Comparison of ENCODE assay signal across 1 cellular context in genomic region chr3:98746122-98746521, GRCh38.
TF ChIP-seq lines count a peak whose summit lies in the region.

No MANE protein-coding gene starts in this region.

TF ChIP-seq in GM12878, 131 proteins besides CTCF, POLR2A, EP300 and RAD21 (continued from another document):
- TF ChIP-seq, protein P1, sequence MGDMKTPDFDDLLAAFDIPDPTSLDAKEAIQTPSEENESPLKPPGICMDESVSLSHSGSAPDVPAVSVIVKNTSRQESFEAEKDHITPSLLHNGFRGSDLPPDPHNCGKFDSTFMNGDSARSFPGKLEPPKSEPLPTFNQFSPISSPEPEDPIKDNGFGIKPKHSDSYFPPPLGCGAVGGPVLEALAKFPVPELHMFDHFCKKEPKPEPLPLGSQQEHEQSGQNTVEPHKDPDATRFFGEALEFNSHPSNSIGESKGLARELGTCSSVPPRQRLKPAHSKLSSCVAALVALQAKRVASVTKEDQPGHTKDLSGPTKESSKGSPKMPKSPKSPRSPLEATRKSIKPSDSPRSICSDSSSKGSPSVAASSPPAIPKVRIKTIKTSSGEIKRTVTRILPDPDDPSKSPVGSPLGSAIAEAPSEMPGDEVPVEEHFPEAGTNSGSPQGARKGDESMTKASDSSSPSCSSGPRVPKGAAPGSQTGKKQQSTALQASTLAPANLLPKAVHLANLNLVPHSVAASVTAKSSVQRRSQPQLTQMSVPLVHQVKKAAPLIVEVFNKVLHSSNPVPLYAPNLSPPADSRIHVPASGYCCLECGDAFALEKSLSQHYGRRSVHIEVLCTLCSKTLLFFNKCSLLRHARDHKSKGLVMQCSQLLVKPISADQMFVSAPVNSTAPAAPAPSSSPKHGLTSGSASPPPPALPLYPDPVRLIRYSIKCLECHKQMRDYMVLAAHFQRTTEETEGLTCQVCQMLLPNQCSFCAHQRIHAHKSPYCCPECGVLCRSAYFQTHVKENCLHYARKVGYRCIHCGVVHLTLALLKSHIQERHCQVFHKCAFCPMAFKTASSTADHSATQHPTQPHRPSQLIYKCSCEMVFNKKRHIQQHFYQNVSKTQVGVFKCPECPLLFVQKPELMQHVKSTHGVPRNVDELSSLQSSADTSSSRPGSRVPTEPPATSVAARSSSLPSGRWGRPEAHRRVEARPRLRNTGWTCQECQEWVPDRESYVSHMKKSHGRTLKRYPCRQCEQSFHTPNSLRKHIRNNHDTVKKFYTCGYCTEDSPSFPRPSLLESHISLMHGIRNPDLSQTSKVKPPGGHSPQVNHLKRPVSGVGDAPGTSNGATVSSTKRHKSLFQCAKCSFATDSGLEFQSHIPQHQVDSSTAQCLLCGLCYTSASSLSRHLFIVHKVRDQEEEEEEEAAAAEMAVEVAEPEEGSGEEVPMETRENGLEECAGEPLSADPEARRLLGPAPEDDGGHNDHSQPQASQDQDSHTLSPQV (IDR thresholded peaks at IDR 0.05) = peak; percentile 69; the same call in 1 of the 2 replicates
